ENCODE assay signal across 8 cellular contexts in genomic region chr16:69725480-69726312, GRCh38. TPM values are rescaled to one million over a fixed set of nuclear protein-coding genes. Genes with fewer than 3 reads are reported as not detected.
DNase-seq lines count a peak whose midpoint lies in the region; ATAC-seq and FAIRE-seq lines count a peak whose summit lies in the region.

No MANE protein-coding gene starts in this region.

- no peak for FAIRE-seq in HTR-8/SVneo (lab: Jason Lieb, UNC)

- peak overlapping the region; percentile 95 for H3K27ac Mint-ChIP-seq in T-helper 2 cell treated with Interferon-gamma antibody and Interleukin-4, amounts not matched to agents 5 μg/mL and 100 μg/mL, for 36 hours
- H3K27ac Mint-ChIP-seq in activated T-helper 2 cell treated with anti-CD3 and anti-CD28 coated beads, Interferon-gamma antibody, Interleukin-2, Interleukin-4, amounts not matched to agents 10 μg/mL and 5 μg/mL and 100 μg/mL, durations not matched to agents 14 hours and 24 hours and 36 hours, result peak overlapping the region; percentile 94
- peak overlapping the region; percentile 89 to 94 (median 93) for H3K27ac Mint-ChIP-seq in immature natural killer cell

- no peak for ATAC-seq in HG02763 (IDR thresholded peaks at IDR 0.05; ENCODE audit: unreplicated experiment)

- H3K36me3 Mint-ChIP-seq in T-helper 2 cell treated with Interferon-gamma antibody and Interleukin-4, amounts not matched to agents 5 μg/mL and 100 μg/mL, for 36 hours (ENCODE audit: low read depth), result peaks cover 3% of the 10 kb centered on the region
- no peaks in the 10 kb centered on the region for H3K36me3 Mint-ChIP-seq in activated T-helper 2 cell treated with anti-CD3 and anti-CD28 coated beads, Interferon-gamma antibody, Interleukin-2, Interleukin-4, amounts not matched to agents 10 μg/mL and 5 μg/mL and 100 μg/mL, durations not matched to agents 14 hours and 24 hours and 36 hours (ENCODE audit: low read depth)
- H3K36me3 Mint-ChIP-seq in immature natural killer cell, result peaks cover 0 to 4% (median 0%) of the 10 kb centered on the region in 3 donors

- H3K27me3 Mint-ChIP-seq in T-helper 2 cell treated with Interferon-gamma antibody and Interleukin-4, amounts not matched to agents 5 μg/mL and 100 μg/mL, for 36 hours (ENCODE audit: low read depth), result no peaks in the 10 kb centered on the region
- H3K27me3 Mint-ChIP-seq in activated T-helper 2 cell treated with anti-CD3 and anti-CD28 coated beads, Interferon-gamma antibody, Interleukin-2, Interleukin-4, amounts not matched to agents 10 μg/mL and 5 μg/mL and 100 μg/mL, durations not matched to agents 14 hours and 24 hours and 36 hours (ENCODE audit: low read depth), result no peaks in the 10 kb centered on the region
- H3K27me3 Mint-ChIP-seq in immature natural killer cell (ENCODE audit: low read depth in 3 of 3), result peaks cover 4 to 10% (median 10%) of the 10 kb centered on the region in 3 donors

- intact Hi-C loops in activated T-helper 2 cell treated with anti-CD3 and anti-CD28 coated beads, Interferon-gamma antibody, Interleukin-2, Interleukin-4, amounts not matched to agents 10 μg/mL and 5 μg/mL and 100 μg/mL, durations not matched to agents 14 hours and 24 hours and 36 hours (cut with micrococcal nuclease), result loop anchor here (1.0 kb wide), 1 partner anchor 29 kb away; the partner anchor contains the start of gene NOB1

- H3K4me3 Mint-ChIP-seq in T-helper 2 cell treated with Interferon-gamma antibody and Interleukin-4, amounts not matched to agents 5 μg/mL and 100 μg/mL, for 36 hours, result peak overlapping the region; percentile 94
- H3K4me3 Mint-ChIP-seq in activated T-helper 2 cell treated with anti-CD3 and anti-CD28 coated beads, Interferon-gamma antibody, Interleukin-2, Interleukin-4, amounts not matched to agents 10 μg/mL and 5 μg/mL and 100 μg/mL, durations not matched to agents 14 hours and 24 hours and 36 hours (ENCODE audit: low read depth), result peak overlapping the region; percentile 91
- peak overlapping the region; percentile 92 to 97 (median 94) for H3K4me3 Mint-ChIP-seq in immature natural killer cell

- H3K9me3 Mint-ChIP-seq in T-helper 2 cell treated with Interferon-gamma antibody and Interleukin-4, amounts not matched to agents 5 μg/mL and 100 μg/mL, for 36 hours, result no peaks in the 10 kb centered on the region
- H3K9me3 Mint-ChIP-seq in activated T-helper 2 cell treated with anti-CD3 and anti-CD28 coated beads, Interferon-gamma antibody, Interleukin-2, Interleukin-4, amounts not matched to agents 10 μg/mL and 5 μg/mL and 100 μg/mL, durations not matched to agents 14 hours and 24 hours and 36 hours, result no peaks in the 10 kb centered on the region
- no peaks in the 10 kb centered on the region for H3K9me3 Mint-ChIP-seq in immature natural killer cell

- peak overlapping the region; percentile 89 for H3K27ac ChIP-seq in substantia nigra (ENCODE audit: low read depth, low read length, poor library complexity, severe bottlenecking)

- DNase-seq in T-helper 2 cell treated with Interferon-gamma antibody and Interleukin-4, amounts not matched to agents 5 μg/mL and 100 μg/mL, for 36 hours (ENCODE audit: low spot score), result no peak
- no peak for DNase-seq in T-helper 2 cell
- DNase-seq in activated T-helper 2 cell treated with anti-CD3 and anti-CD28 coated beads, Interferon-gamma antibody, Interleukin-2, Interleukin-4, amounts not matched to agents 10 μg/mL and 5 μg/mL and 100 μg/mL, durations not matched to agents 14 hours and 24 hours and 36 hours (ENCODE audit: low spot score), result no peak
- DNase-seq in immature natural killer cell, result no peak
- no peak for DNase-seq in substantia nigra (lab: John Stamatoyannopoulos, UW)
- no peak for DNase-seq in HTR-8/SVneo (ENCODE audit: insufficient read length, low spot score)
- no peak for DNase-seq in GOT3 (lab: John Stamatoyannopoulos, UW)

- H3K4me1 Mint-ChIP-seq in T-helper 2 cell treated with Interferon-gamma antibody and Interleukin-4, amounts not matched to agents 5 μg/mL and 100 μg/mL, for 36 hours (ENCODE audit: low read depth), result peaks cover 40% of the 10 kb centered on the region
- peaks cover 29% of the 10 kb centered on the region for H3K4me1 Mint-ChIP-seq in activated T-helper 2 cell treated with anti-CD3 and anti-CD28 coated beads, Interferon-gamma antibody, Interleukin-2, Interleukin-4, amounts not matched to agents 10 μg/mL and 5 μg/mL and 100 μg/mL, durations not matched to agents 14 hours and 24 hours and 36 hours (ENCODE audit: low read depth)
- peaks cover 28 to 33% of the 10 kb centered on the region in 2 donors for H3K4me1 Mint-ChIP-seq in immature natural killer cell

RNA-seq across cellular contexts. Expression of gene NQO1, which starts 0.7 kb away (rescaled TPM):
- total RNA-seq in activated T-helper 2 cell treated with anti-CD3 and anti-CD28 coated beads, Interferon-gamma antibody, Interleukin-2, Interleukin-4, amounts not matched to agents 10 μg/mL and 5 μg/mL and 100 μg/mL, durations not matched to agents 14 hours and 24 hours and 36 hours, result 9.0 and 9.2 TPM in 2 replicates
- 10 to 100 TPM; 12.8 to 14.6 (median 13.3) TPM for polyA plus RNA-seq in immature natural killer cell

RNA-seq across cellular contexts. Expression of gene NOB1, which starts 29.0 kb away (rescaled TPM):
- 106 and 109 TPM in 2 replicates for total RNA-seq in activated T-helper 2 cell treated with anti-CD3 and anti-CD28 coated beads, Interferon-gamma antibody, Interleukin-2, Interleukin-4, amounts not matched to agents 10 μg/mL and 5 μg/mL and 100 μg/mL, durations not matched to agents 14 hours and 24 hours and 36 hours
- 10 to 100 TPM; 16.9 to 34.2 (median 24.8) TPM for polyA plus RNA-seq in immature natural killer cell

RNA-seq across cellular contexts. Expression of gene WWP2, which starts 36.4 kb away (rescaled TPM):
- total RNA-seq in activated T-helper 2 cell treated with anti-CD3 and anti-CD28 coated beads, Interferon-gamma antibody, Interleukin-2, Interleukin-4, amounts not matched to agents 10 μg/mL and 5 μg/mL and 100 μg/mL, durations not matched to agents 14 hours and 24 hours and 36 hours, result 59.0 and 61.7 TPM in 2 replicates
- 10 to 100 TPM; 19.0 to 67.9 (median 29.3) TPM for polyA plus RNA-seq in immature natural killer cell
